ENCODE assay signal across 28 cellular contexts in the genomic region with DNA sequence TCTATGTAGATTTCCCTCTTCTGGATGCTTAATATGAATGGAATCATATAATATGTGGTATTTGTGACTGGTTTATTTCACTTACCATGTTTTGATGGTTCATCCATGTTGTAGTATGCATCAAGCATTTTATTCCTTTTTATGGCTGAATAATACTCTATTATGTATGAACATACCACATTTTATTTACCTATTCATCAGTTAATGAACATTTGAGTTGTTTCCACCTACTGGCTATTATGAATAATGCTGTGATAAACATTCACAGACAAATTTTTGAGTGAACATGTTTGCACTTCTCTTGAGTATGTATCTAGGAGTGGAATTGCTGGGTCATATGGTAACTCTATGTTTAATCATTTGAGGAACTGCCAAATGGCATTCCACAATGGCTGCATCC. TPM values are rescaled to one million over a fixed set of nuclear protein-coding genes. Genes with fewer than 3 reads are reported as not detected.
DNase-seq lines count a peak whose midpoint lies in the region; ATAC-seq, FAIRE-seq and TF ChIP-seq lines count a peak whose summit lies in the region.
"Had no signal": no experiment of that assay in that cellular context is flagged by ENCODE, and none has a peak within 500 bp of the region (broad histone marks: within the 10 kb centered on the region; RNA-seq: fewer than 3 reads in every experiment).

No MANE protein-coding gene starts in this region.

- H3K27ac Mint-ChIP-seq in T-helper 17 cell (peak overlapping the region; percentile 5), type B pancreatic cell (no peak overlapping the region)
- H3K27ac Mint-ChIP-seq: GM23338; IgD-negative memory B cell; T-helper 1 cell treated with Interleukin-12 subunit alpha and Interleukin-12 subunit beta and Interleukin-4 antibody, amounts not matched to agents 30 μg/mL and 1 μg/mL, for 36 hours had no signal

- no peaks in the 10 kb centered on the region for H3K4me1 Mint-ChIP-seq in T-helper 17 cell
- H3K4me1 Mint-ChIP-seq in type B pancreatic cell (ENCODE audit: unreplicated experiment) = no peaks in the 10 kb centered on the region
- H3K4me1 Mint-ChIP-seq: CD8-positive, alpha-beta memory T cell had no signal

- peak; percentile 42 for FAIRE-seq in HTR-8/SVneo (lab: Jason Lieb, UNC)
- FAIRE-seq: GM12878 had no signal

- TF ChIP-seq CTCF in type B pancreatic cell (conservative IDR thresholded peaks at IDR 0.05) = peak; percentile 26

- H3K27me3 Mint-ChIP-seq in T-helper 17 cell (no peaks in the 10 kb centered on the region), type B pancreatic cell (no peaks in the 10 kb centered on the region)
- H3K27me3 Mint-ChIP-seq: CD8-positive, alpha-beta memory T cell; IgD-negative memory B cell had no signal

- H3K9me3 Mint-ChIP-seq in type B pancreatic cell = peaks cover 5% of the 10 kb centered on the region

- H3K36me3 Mint-ChIP-seq in T-helper 17 cell (ENCODE audit: low read depth) (no peaks in the 10 kb centered on the region), type B pancreatic cell (peaks cover 17% of the 10 kb centered on the region)

- H3K4me3 Mint-ChIP-seq in T-helper 17 cell (no peak overlapping the region), type B pancreatic cell (no peak overlapping the region)
- H3K4me3 Mint-ChIP-seq: CD8-positive, alpha-beta memory T cell; GM23338; IgD-negative memory B cell; T-helper 1 cell treated with Interleukin-12 subunit alpha and Interleukin-12 subunit beta and Interleukin-4 antibody, amounts not matched to agents 30 μg/mL and 1 μg/mL, for 36 hours had no signal

- ATAC-seq in T-helper 17 cell = no peak
- no peak for ATAC-seq in HG03378 (IDR thresholded peaks at IDR 0.05; ENCODE audit: unreplicated experiment)
- ATAC-seq: GM12878 had no signal

- DNase-seq in NCI-H2029 treated with DMSO at 0.1 percent for 48 hours (lab: John Stamatoyannopoulos, UW) (peak; percentile 0), NCI-H2029 (lab: John Stamatoyannopoulos, UW) (no peak), HTR-8/SVneo (ENCODE audit: insufficient read length, low spot score) (no peak), T-helper 17 cell (no peak), type B pancreatic cell (ENCODE audit: extremely low spot score, unreplicated experiment) (no peak), T1000 (lab: John Stamatoyannopoulos, UW) (no peak)
- no peak for DNase-seq in activated naive CD4-positive, alpha-beta T cell treated with Interleukin-2 at 50 U/mL for 16 hours
- DNase-seq: 8988T; AML-193; C1 segment of cervical spinal cord; Calu3; CD8-positive, alpha-beta memory T cell; DMS153; NCI-H1048; NCI-H1436; NCI-H1930; NCI-H2171; NCI-H345; NCI-H524; NCI-H82; Peyer's patch; SJCRH30 had no signal

- no peaks in the 10 kb centered on the region for H3K9me3 ChIP-seq in T-helper 17 cell (ENCODE audit: control insufficient read depth, low read length, poor library complexity, severe bottlenecking)
- H3K9me3 ChIP-seq: HAP-1, Peyer's patch, SJCRH30 had no signal

RNA-seq across cellular contexts. Expression of a gene that starts 14.9 kb away (rescaled TPM):
- 100 to 1,000 TPM; 131 to 142 TPM for total RNA-seq in T-helper 17 cell
- total RNA-seq in type B pancreatic cell (ENCODE audit: low replicate concordance) = 68.4 and 69.0 TPM in 2 replicates

RNA-seq across cellular contexts. Expression of a gene that starts 28.6 kb away (rescaled TPM):
- 10 to 100 TPM; 11.9 to 17.3 TPM for total RNA-seq in T-helper 17 cell
- total RNA-seq in type B pancreatic cell (ENCODE audit: low replicate concordance) = 19.0 and 26.2 TPM in 2 replicates
